ENCODE assay signal across 9 cellular contexts in genomic region chr3:165212580-165212979, GRCh38. TPM values are rescaled to one million over a fixed set of nuclear protein-coding genes. Genes with fewer than 3 reads are reported as not detected.
"Had no signal": no experiment of that assay in that cellular context is flagged by ENCODE, and none has a peak within 500 bp of the region (broad histone marks: within the 10 kb centered on the region; RNA-seq: fewer than 3 reads in every experiment).

No MANE protein-coding gene starts in this region.

- H3K36me3 Mint-ChIP-seq: IgD-negative memory B cell had no signal

- H3K4me3 Mint-ChIP-seq: H9, IgD-negative memory B cell had no signal

- H3K27ac Mint-ChIP-seq: H9, IgD-negative memory B cell had no signal

- H3K4me1 Mint-ChIP-seq: IgD-negative memory B cell had no signal

- H3K27ac ChIP-seq: GM23248 had no signal

- FAIRE-seq: H1, H54, HTR-8/SVneo had no signal

- H3K4me3 ChIP-seq: GM23248 had no signal

- DNase-seq: GM23248, H9, HCEC 1CT, KBM-7 had no signal

- H3K9ac ChIP-seq: GM23248 had no signal

- H3K9me3 Mint-ChIP-seq: H9, IgD-negative memory B cell had no signal

- H3K27me3 Mint-ChIP-seq: IgD-negative memory B cell had no signal

- H2AFZ ChIP-seq: GM23248 had no signal

RNA-seq across cellular contexts. Expression of gene SLITRK3, which starts 16.4 kb away (rescaled TPM):
- total RNA-seq: GM23248, HT-29 had no signal
- polyA plus RNA-seq: GM23248, IgD-negative memory B cell had no signal
